2 cellular contexts compared by ENCODE assay signal in genomic region chr9:34647651-34648050, GRCh38.
TF ChIP-seq lines count a peak whose summit lies in the region.

No MANE protein-coding gene starts in this region.

TF ChIP-seq in A549, 52 proteins besides CTCF, POLR2A, EP300 and RAD21:
- TF ChIP-seq, protein P1, sequence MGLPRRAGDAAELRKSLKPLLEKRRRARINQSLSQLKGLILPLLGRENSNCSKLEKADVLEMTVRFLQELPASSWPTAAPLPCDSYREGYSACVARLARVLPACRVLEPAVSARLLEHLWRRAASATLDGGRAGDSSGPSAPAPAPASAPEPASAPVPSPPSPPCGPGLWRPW (IDR thresholded peaks at IDR 0.05), result no peak
- no peak for TF ChIP-seq JUN (IDR thresholded peaks at IDR 0.05)
- TF ChIP-seq KDM5A (IDR thresholded peaks at IDR 0.05), result no peak
- no peak for TF ChIP-seq TFCP2L1 (CRISPR knock-in tag; IDR thresholded peaks at IDR 0.05)

TF ChIP-seq in IMR-90, 13 proteins besides CTCF, POLR2A, EP300 and RAD21:
- no peak for TF ChIP-seq BHLHE40 (IDR thresholded peaks at IDR 0.05; ENCODE audit: low read depth, low read length)
- TF ChIP-seq NFE2L2 (IDR thresholded peaks at IDR 0.05; ENCODE audit: low read depth, low read length), result no peak
- TF ChIP-seq, protein P2, sequence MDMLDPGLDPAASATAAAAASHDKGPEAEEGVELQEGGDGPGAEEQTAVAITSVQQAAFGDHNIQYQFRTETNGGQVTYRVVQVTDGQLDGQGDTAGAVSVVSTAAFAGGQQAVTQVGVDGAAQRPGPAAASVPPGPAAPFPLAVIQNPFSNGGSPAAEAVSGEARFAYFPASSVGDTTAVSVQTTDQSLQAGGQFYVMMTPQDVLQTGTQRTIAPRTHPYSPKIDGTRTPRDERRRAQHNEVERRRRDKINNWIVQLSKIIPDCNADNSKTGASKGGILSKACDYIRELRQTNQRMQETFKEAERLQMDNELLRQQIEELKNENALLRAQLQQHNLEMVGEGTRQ (IDR thresholded peaks at IDR 0.05; ENCODE audit: low read depth, low read length), result no peak
- TF ChIP-seq MAFK (IDR thresholded peaks at IDR 0.05; ENCODE audit: low read depth, low read length), result no peak
- TF ChIP-seq FOS (IDR thresholded peaks at IDR 0.05; ENCODE audit: low read depth, low read length), result no peak
- TF ChIP-seq, protein P3, sequence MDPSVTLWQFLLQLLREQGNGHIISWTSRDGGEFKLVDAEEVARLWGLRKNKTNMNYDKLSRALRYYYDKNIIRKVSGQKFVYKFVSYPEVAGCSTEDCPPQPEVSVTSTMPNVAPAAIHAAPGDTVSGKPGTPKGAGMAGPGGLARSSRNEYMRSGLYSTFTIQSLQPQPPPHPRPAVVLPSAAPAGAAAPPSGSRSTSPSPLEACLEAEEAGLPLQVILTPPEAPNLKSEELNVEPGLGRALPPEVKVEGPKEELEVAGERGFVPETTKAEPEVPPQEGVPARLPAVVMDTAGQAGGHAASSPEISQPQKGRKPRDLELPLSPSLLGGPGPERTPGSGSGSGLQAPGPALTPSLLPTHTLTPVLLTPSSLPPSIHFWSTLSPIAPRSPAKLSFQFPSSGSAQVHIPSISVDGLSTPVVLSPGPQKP (IDR thresholded peaks at IDR 0.05; ENCODE audit: borderline replicate concordance, low read depth, low read length), result no peak
- no peak for TF ChIP-seq CEBPB (IDR thresholded peaks at IDR 0.05; ENCODE audit: low read depth, low read length)
- TF ChIP-seq MXI1 (IDR thresholded peaks at IDR 0.05; ENCODE audit: borderline replicate concordance, low read depth, low read length), result no peak
- TF ChIP-seq CHD1 (IDR thresholded peaks at IDR 0.05; ENCODE audit: low read depth, low read length), result no peak
- no peak for TF ChIP-seq SMC3 (IDR thresholded peaks at IDR 0.05; ENCODE audit: low read depth, low read length)
- no peak for TF ChIP-seq RCOR1 (IDR thresholded peaks at IDR 0.05; ENCODE audit: insufficient replicate concordance, low read length)
- no peak for TF ChIP-seq MAZ (IDR thresholded peaks at IDR 0.05; ENCODE audit: borderline replicate concordance, low read depth, low read length)
